1 cellular context compared by ENCODE assay signal in genomic region chr13:26957163-26957562, GRCh38.
TF ChIP-seq lines count a peak whose summit lies in the region.

No MANE protein-coding gene starts in this region.

TF ChIP-seq in K562, 482 proteins besides CTCF, POLR2A, EP300 and RAD21 (continued from another document):
- TF ChIP-seq ATF6 (CRISPR knock-in tag; IDR thresholded peaks at IDR 0.05) (no peak), ID3 (CRISPR knock-in tag; IDR thresholded peaks at IDR 0.05) (no peak), ID3 (tag; IDR thresholded peaks at IDR 0.05) (no peak), TGIF2 (CRISPR knock-in tag; IDR thresholded peaks at IDR 0.05) (no peak), HEY1 (CRISPR knock-in tag; IDR thresholded peaks at IDR 0.05; ENCODE audit: borderline replicate concordance) (no peak)
